Comparison of ENCODE assay signal across 14 cellular contexts in genomic region chr2:217740796-217741195, GRCh38.
DNase-seq lines count a peak whose midpoint lies in the region; ATAC-seq and TF ChIP-seq lines count a peak whose summit lies in the region.
"Had no signal": no experiment of that assay in that cellular context is flagged by ENCODE, and none has a peak within 500 bp of the region (broad histone marks: within the 10 kb centered on the region; RNA-seq: fewer than 3 reads in every experiment).

No MANE protein-coding gene starts in this region.

- H3K27ac ChIP-seq in right atrium auricular region = peak overlapping the region; percentile 19 to 56
- H3K27ac ChIP-seq in gastroesophageal sphincter = peak overlapping the region in 3 of 4 donors; percentile 30 to 62 (median 54)
- H3K27ac ChIP-seq in skeletal muscle tissue (ENCODE audit: low read depth, low read length) = peak overlapping the region; percentile 43
- H3K27ac ChIP-seq in aorta (ENCODE audit: low read depth in 1 of 2, low read length in 2 of 2) = peak overlapping the region; percentile 84
- H3K27ac ChIP-seq: KMS-11 had no signal

- H3K27me3 ChIP-seq in right atrium auricular region (no peaks in the 10 kb centered on the region), gastroesophageal sphincter (no peaks in the 10 kb centered on the region), skeletal muscle tissue (ENCODE audit: control insufficient read depth in 3 of 3, insufficient read depth in 3 of 3, low read length in 3 of 3) (no peaks in the 10 kb centered on the region), aorta (ENCODE audit: control insufficient read depth in 1 of 2, insufficient read depth in 2 of 2, low read length in 1 of 2) (no peaks in the 10 kb centered on the region)

- 67% methylated on average over 1 of the region's 5 CpGs; no CpG with 5 or more reads in 1 of the 2 donors for WGBS in gastroesophageal sphincter (ENCODE audit: low coverage in 1 of 2), 2 donors
- WGBS in aorta, 2 donors = 25 to 28% methylated on average over 5 of the region's 5 CpGs

- no peak overlapping the region for H3K9ac ChIP-seq in skeletal muscle tissue (ENCODE audit: low read depth in 1 of 3, low read length in 3 of 3)
- H3K9ac ChIP-seq: KMS-11 had no signal

- intact Hi-C loops in Right ventricle myocardium inferior (cut with DNase I) = no loop called here
- intact Hi-C loops in aorta (cut with DNase I) = no loop called here

- no peak for TF ChIP-seq EP300 in gastroesophageal sphincter (IDR thresholded peaks at IDR 0.05)

- DNase-seq in right atrium auricular region (ENCODE audit: low spot score) (peak; percentile 55), Right ventricle myocardium inferior (ENCODE audit: missing footprints) (no peak), aorta (no peak), DMS114 treated with DMSO at 0.1 percent for 48 hours (lab: John Stamatoyannopoulos, UW; ENCODE audit: unreplicated experiment) (no peak)
- DNase-seq in stimulated activated CD4-positive, alpha-beta T cell treated with anti-CD3 and anti-CD28 coated beads, Interleukin-4, amount 100 ng/mL, for 1 hour = no peak
- DNase-seq: CD4-positive, alpha-beta memory T cell; DMS79 treated with DMSO at 0.1 percent for 48 hours; NCI-H1092 had no signal

- H3K4me1 ChIP-seq in right atrium auricular region = peaks cover 0 to 30% of the 10 kb centered on the region in 2 donors
- H3K4me1 ChIP-seq in gastroesophageal sphincter = peaks cover 0 to 64% (median 13%) of the 10 kb centered on the region in 3 donors
- peaks cover 14 to 33% (median 22%) of the 10 kb centered on the region in 3 donors for H3K4me1 ChIP-seq in skeletal muscle tissue (ENCODE audit: control insufficient read depth in 3 of 3, insufficient read depth in 3 of 3, low read length in 3 of 3)
- peaks cover 2 to 9% of the 10 kb centered on the region in 2 donors for H3K4me1 ChIP-seq in aorta (ENCODE audit: control insufficient read depth in 1 of 2, insufficient read depth in 2 of 2, low read length in 2 of 2)
- H3K4me1 ChIP-seq: HAP-1 had no signal

- H3K4me3 ChIP-seq in right atrium auricular region (no peak overlapping the region), gastroesophageal sphincter (no peak overlapping the region), skeletal muscle tissue (ENCODE audit: low read length in 3 of 3) (no peak overlapping the region), aorta (ENCODE audit: low read length in 2 of 2) (no peak overlapping the region)
- H3K4me3 ChIP-seq: HAP-1 had no signal

- ATAC-seq in Right ventricle myocardium inferior (no peak), gastroesophageal sphincter (peak; percentile 38), aorta (ENCODE audit: low FRiP score) (no peak), GM19397 (IDR thresholded peaks at IDR 0.05; ENCODE audit: unreplicated experiment) (no peak)
- ATAC-seq: HepG2 had no signal

- no peak for TF ChIP-seq POLR2A in gastroesophageal sphincter (IDR thresholded peaks at IDR 0.05)

- H3K9me3 ChIP-seq in right atrium auricular region (no peaks in the 10 kb centered on the region), gastroesophageal sphincter (no peaks in the 10 kb centered on the region), skeletal muscle tissue (ENCODE audit: control insufficient read depth in 3 of 3, low read length in 3 of 3) (peaks cover 0 to 3% (median 0%) of the 10 kb centered on the region in 3 donors), aorta (ENCODE audit: control insufficient read depth, low read length) (no peaks in the 10 kb centered on the region)
- H3K9me3 ChIP-seq: HAP-1 had no signal

- peaks cover 8% of the 10 kb centered on the region for H3K36me3 ChIP-seq in right atrium auricular region
- peaks cover 0 to 50% of the 10 kb centered on the region in 2 donors for H3K36me3 ChIP-seq in gastroesophageal sphincter
- no peaks in the 10 kb centered on the region for H3K36me3 ChIP-seq in skeletal muscle tissue (ENCODE audit: control insufficient read depth in 3 of 3, insufficient read depth in 3 of 3, low read length in 3 of 3)
- H3K36me3 ChIP-seq in aorta (ENCODE audit: control insufficient read depth in 1 of 2, insufficient read depth in 2 of 2, low read length in 1 of 2) = peaks cover 0 to 9% of the 10 kb centered on the region in 2 donors
- H3K36me3 ChIP-seq: HAP-1 had no signal

- no peak for TF ChIP-seq CTCF in right atrium auricular region (IDR thresholded peaks at IDR 0.05)
- no peak for TF ChIP-seq CTCF in gastroesophageal sphincter (IDR thresholded peaks at IDR 0.05)
